ENCODE assay signal across 16 cellular contexts in the genomic region with DNA sequence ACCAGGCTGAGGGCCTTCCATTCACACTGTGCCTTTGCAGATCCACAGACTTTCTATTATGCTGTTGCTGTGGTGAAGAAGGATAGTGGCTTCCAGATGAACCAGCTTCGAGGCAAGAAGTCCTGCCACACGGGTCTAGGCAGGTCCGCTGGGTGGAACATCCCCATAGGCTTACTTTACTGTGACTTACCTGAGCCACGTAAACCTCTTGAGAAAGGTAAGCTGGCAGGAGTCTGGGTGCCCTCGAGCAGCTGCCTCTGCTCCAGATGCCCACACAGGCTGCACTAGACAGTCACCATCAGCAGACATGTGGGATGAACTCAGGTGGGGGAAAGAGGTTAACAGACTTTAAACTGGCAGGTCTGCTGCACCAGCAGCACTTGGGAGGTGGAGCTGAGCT. TPM values are rescaled to one million over a fixed set of nuclear protein-coding genes. Genes with fewer than 3 reads are reported as not detected.
DNase-seq lines count a peak whose midpoint lies in the region; ATAC-seq and TF ChIP-seq lines count a peak whose summit lies in the region.
"Had no signal": no experiment of that assay in that cellular context is flagged by ENCODE, and none has a peak within 500 bp of the region (broad histone marks: within the 10 kb centered on the region; RNA-seq: fewer than 3 reads in every experiment).

No MANE protein-coding gene starts in this region.

- no peak overlapping the region for H3K4me3 Mint-ChIP-seq in neural crest cell
- H3K4me3 Mint-ChIP-seq: CD4-positive, CD25-positive, alpha-beta regulatory T cell; GM23338 had no signal

- BruUV-seq in mammary epithelial cell (replicated peaks; lab: Mats Ljungman, UMichigan), result no TSS peak

- H3K27ac ChIP-seq in mammary epithelial cell (ENCODE audit: insufficient read depth, low read depth, low read length) (no peak overlapping the region), breast epithelium (peak overlapping the region in 1 of 2 donors; percentile 43), GM23248 (no peak overlapping the region)
- H3K27ac ChIP-seq: BLaER1 had no signal

- H3K36me3 ChIP-seq in mammary epithelial cell (ENCODE audit: insufficient read depth, low read length), result no peaks in the 10 kb centered on the region
- no peaks in the 10 kb centered on the region for H3K36me3 ChIP-seq in breast epithelium
- no peaks in the 10 kb centered on the region for H3K36me3 ChIP-seq in GM23248 (ENCODE audit: low read depth)
- H3K36me3 ChIP-seq: BLaER1 had no signal

- H3K4me2 ChIP-seq in mammary epithelial cell (ENCODE audit: insufficient read depth, low read depth, low read length) (no peak overlapping the region), GM23248 (ENCODE audit: unreplicated experiment) (no peak overlapping the region)
- H3K4me2 ChIP-seq: BLaER1, GM23338 had no signal

- H3K27ac Mint-ChIP-seq in neural crest cell (ENCODE audit: unreplicated experiment), result peak overlapping the region; percentile 92
- H3K27ac Mint-ChIP-seq: CD4-positive, CD25-positive, alpha-beta regulatory T cell; GM23338 had no signal

- H3K4me1 Mint-ChIP-seq in neural crest cell, result no peaks in the 10 kb centered on the region
- H3K4me1 Mint-ChIP-seq: CD4-positive, CD25-positive, alpha-beta regulatory T cell had no signal

- H3K4me1 ChIP-seq in mammary epithelial cell (ENCODE audit: insufficient read depth, low read length) (peaks cover 8% of the 10 kb centered on the region), breast epithelium (no peaks in the 10 kb centered on the region), GM23248 (ENCODE audit: insufficient read depth) (no peaks in the 10 kb centered on the region)
- H3K4me1 ChIP-seq: BLaER1 had no signal

- H3K4me3 ChIP-seq in mammary epithelial cell (replicated peaks in 1 of 3; ENCODE audit: insufficient read depth in 1 of 3, low read depth in 2 of 3, low read length in 3 of 3) (no peak overlapping the region), breast epithelium (no peak overlapping the region), GM23248 (no peak overlapping the region)
- H3K4me3 ChIP-seq: BLaER1, GM23338 had no signal

- H3F3A ChIP-seq in GM23248 (ENCODE audit: insufficient read depth), result no peaks in the 10 kb centered on the region

- H3K9me2 ChIP-seq in GM23248 (ENCODE audit: insufficient read depth), result no peaks in the 10 kb centered on the region

- TF ChIP-seq POLR2A in breast epithelium (IDR thresholded peaks at IDR 0.05), result no peak

- no peaks in the 10 kb centered on the region for H3K36me3 Mint-ChIP-seq in neural crest cell (ENCODE audit: low read depth)
- H3K36me3 Mint-ChIP-seq: CD4-positive, CD25-positive, alpha-beta regulatory T cell had no signal

- dilution Hi-C loops in mammary epithelial cell (cut with HindIII; ENCODE audit: low sequenced_read_pairs), result no loop called here

- no peak overlapping the region for H3K9ac ChIP-seq in mammary epithelial cell (ENCODE audit: insufficient read depth, low read length)
- no peak overlapping the region for H3K9ac ChIP-seq in GM23248
- H3K9ac ChIP-seq: BLaER1 had no signal

- in situ Hi-C loops in mammary epithelial cell (cut with MboI; ENCODE audit: low sequenced_read_pairs in 2 of 2), result no loop called here
- in situ Hi-C loops in GM23248 (cut with MboI), result no loop called here

- DNase-seq in mammary epithelial cell, result peak; percentile 47
- no peak for DNase-seq in breast epithelium (ENCODE audit: low spot score in 2 of 2)
- no peak for DNase-seq in neural crest cell (ENCODE audit: low read depth, low spot score)
- no peak for DNase-seq in NCI-H1092 treated with DMSO at 0.1 percent for 48 hours (lab: John Stamatoyannopoulos, UW)
- DNase-seq in medulla oblongata (ENCODE audit: extremely low spot score), result no peak
- no peak for DNase-seq in GM23248
- DNase-seq: 8988T; AML-193; CD4-positive, CD25-positive, alpha-beta regulatory T cell; DMS 273 treated with DMSO at 0.1 percent for 48 hours; H7; IMR-90 had no signal

- TF ChIP-seq CTCF in mammary epithelial cell (conservative IDR thresholded peaks at IDR 0.05 in 1 of 2, IDR thresholded peaks at IDR 0.05 in 1 of 2; ENCODE audit: extremely low read depth in 1 of 2, insufficient read depth in 1 of 2, low read depth in 1 of 2, low read length in 2 of 2), result no peak
- no peak for TF ChIP-seq CTCF in breast epithelium (IDR thresholded peaks at IDR 0.05)
- TF ChIP-seq CTCF in neural crest cell (conservative IDR thresholded peaks at IDR 0.05), result no peak

- CTCF ChIA-PET in mammary epithelial cell (lab: Charles Lee; ENCODE audit: low non-redundant PET), result no interaction called here

- H3K9me3 Mint-ChIP-seq in neural crest cell, result no peaks in the 10 kb centered on the region
- H3K9me3 Mint-ChIP-seq: CD4-positive, CD25-positive, alpha-beta regulatory T cell; GM23338 had no signal

- no peaks in the 10 kb centered on the region for H3K27me3 Mint-ChIP-seq in neural crest cell (ENCODE audit: low read depth)

- H3K27me3 ChIP-seq in mammary epithelial cell (ENCODE audit: insufficient read depth, low read length) (no peaks in the 10 kb centered on the region), breast epithelium (no peaks in the 10 kb centered on the region), GM23248 (replicated peaks; ENCODE audit: insufficient read depth) (0 out of 2 replicates have a peak, but pooled peaks cover 3% of the 10 kb centered on the region)
- H3K27me3 ChIP-seq: BLaER1 had no signal

- no peaks in the 10 kb centered on the region for H3K9me3 ChIP-seq in mammary epithelial cell (replicated peaks; ENCODE audit: insufficient read depth, low read length)
- H3K9me3 ChIP-seq in breast epithelium, result no peaks in the 10 kb centered on the region
- H3K9me3 ChIP-seq in GM23248 (ENCODE audit: low read depth), result no peaks in the 10 kb centered on the region
- H3K9me3 ChIP-seq: BLaER1 had no signal

- ATAC-seq in esophagus mucosa, result peak; percentile 88
- ATAC-seq: GM23338 had no signal

- no peaks in the 10 kb centered on the region for H3K79me2 ChIP-seq in mammary epithelial cell (ENCODE audit: insufficient read depth, low read length)
- H3K79me2 ChIP-seq in GM23248 (ENCODE audit: insufficient read depth), result no peaks in the 10 kb centered on the region

- H4K20me1 ChIP-seq in mammary epithelial cell (ENCODE audit: insufficient read depth, low read length), result no peaks in the 10 kb centered on the region
- H4K20me1 ChIP-seq in GM23248 (ENCODE audit: insufficient read depth), result no peaks in the 10 kb centered on the region
- H4K20me1 ChIP-seq: BLaER1 had no signal

- 16% methylated on average over 5 of the region's 5 CpGs for WGBS in mammary epithelial cell (ENCODE audit: low coverage, missing lambda C conversion rate)
- 30 to 32% methylated on average over 5 of the region's 5 CpGs for WGBS in GM23248 (ENCODE audit: low coverage in 1 of 2, low lambda C conversion rate in 2 of 2, missing lambda C conversion rate in 2 of 2), 2 experiments

- peak overlapping the region; percentile 44 for H2AFZ ChIP-seq in mammary epithelial cell (ENCODE audit: low read depth, low read length)
- no peak overlapping the region for H2AFZ ChIP-seq in GM23248
- H2AFZ ChIP-seq: GM23338 had no signal

- intact Hi-C loops in mammary epithelial cell (cut with micrococcal nuclease) (no loop called here), breast epithelium (cut with DNase I; ENCODE audit: low total_unique reads) (no loop called here)

RNA-seq across cellular contexts. Expression of a gene that starts 8.3 kb away (rescaled TPM):
- total RNA-seq in mammary epithelial cell, result under 1 TPM; 0.09 to 0.50 TPM
- polyA plus RNA-seq in mammary epithelial cell, result 0.08 TPM
- polyA minus RNA-seq in mammary epithelial cell, result not detected
- 10 to 100 TPM in 1 of 3 donors, 1 to 10 TPM in 2; 6.3 to 22.9 (median 8.5) TPM for total RNA-seq in breast epithelium
- 63.3 TPM for total RNA-seq in esophagus mucosa
- total RNA-seq in neural crest cell, result 0.98 and 1.6 TPM in 2 replicates
- under 0.01 TPM in 1 of 2 replicates, not detected in the other for total RNA-seq in GM23248 (2014; rRNA removed; shearing (Covaris generic))
- polyA plus RNA-seq in GM23248 (2016; fragmentation: Nextera tagmentation; extraction: Ambion mirVana), result 0.05 TPM in 1 of 2 replicates, not detected in the other
- total RNA-seq: Daoy, H7, IMR-90 had no signal
- polyA plus RNA-seq: CD4-positive, CD25-positive, alpha-beta regulatory T cell had no signal

RNA-seq across cellular contexts. Expression of a gene that starts 51.2 kb away (rescaled TPM):
- total RNA-seq in mammary epithelial cell, result 10 to 100 TPM; 79.0 to 92.6 TPM
- 56.2 TPM for polyA plus RNA-seq in mammary epithelial cell
- polyA minus RNA-seq in mammary epithelial cell, result 29.8 TPM
- total RNA-seq in breast epithelium, result 10 to 100 TPM; 17.1 to 35.1 (median 28.4) TPM
- 53.0 TPM for total RNA-seq in esophagus mucosa
- 59.8 and 61.5 TPM in 2 replicates for total RNA-seq in neural crest cell
- 82.5 and 110 TPM in 2 replicates for total RNA-seq in GM23248 (2014; rRNA removed; shearing (Covaris generic))
- 99.4 and 102 TPM in 2 replicates for polyA plus RNA-seq in GM23248 (2016; fragmentation: Nextera tagmentation; extraction: Ambion mirVana)
